8 cellular contexts compared by ENCODE assay signal in the genomic region with DNA sequence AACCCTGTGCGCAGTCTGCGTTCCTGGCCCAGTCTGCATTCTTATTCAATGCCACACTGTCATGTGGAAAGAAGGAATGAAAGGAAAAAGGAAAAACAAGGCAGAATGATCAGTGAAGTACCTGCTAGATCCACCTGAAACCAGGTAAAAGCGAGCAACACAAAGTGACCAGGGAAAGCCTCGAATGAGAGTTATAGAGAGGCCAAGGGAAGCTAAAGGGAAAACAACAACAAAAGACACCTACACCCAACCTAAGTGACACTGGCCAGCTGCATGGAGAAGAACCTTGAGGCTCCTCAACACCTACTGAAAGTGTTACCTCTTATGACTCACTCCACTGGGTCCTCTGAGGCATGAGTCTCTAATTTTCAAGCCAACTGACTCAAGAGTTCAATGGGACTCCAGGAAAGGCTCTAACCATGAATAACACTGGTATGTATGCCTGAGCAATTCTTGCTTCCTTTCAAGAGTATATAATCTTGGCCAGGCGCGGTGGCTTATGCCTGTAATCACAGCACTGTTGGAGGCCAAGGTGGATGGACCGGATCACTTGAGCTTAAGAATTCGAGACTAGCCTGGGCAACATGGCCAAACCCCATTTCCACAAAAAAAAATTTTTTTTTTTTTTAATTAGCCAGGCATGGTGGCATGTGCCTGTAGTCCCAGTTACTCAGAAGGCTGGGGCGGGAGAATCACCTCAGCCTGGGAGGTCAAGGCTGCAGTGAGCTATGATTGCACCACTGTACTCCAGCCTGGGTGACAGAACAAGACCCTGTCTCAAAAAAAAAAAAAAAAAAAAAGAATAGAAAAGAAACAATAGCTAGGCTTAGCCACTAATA. TPM values are rescaled to one million over a fixed set of nuclear protein-coding genes. Genes with fewer than 3 reads are reported as not detected.
A peak's percentile ranks its signal among the peaks of the same experiment; 100 is the strongest.
DNase-seq lines count a peak whose midpoint lies in the region; ATAC-seq lines count a peak whose summit lies in the region.

No MANE protein-coding gene starts in this region.

- H3K4me3 Mint-ChIP-seq in activated CD8-positive, alpha-beta memory T cell treated with anti-CD3 and anti-CD28 coated beads, Interleukin-2, amount 10 ng/mL, durations not matched to agents 7 days and 5 days: no peak overlapping the region

- peaks cover 47% of the 10 kb centered on the region for H3K4me1 Mint-ChIP-seq in activated CD8-positive, alpha-beta memory T cell treated with anti-CD3 and anti-CD28 coated beads, Interleukin-2, amount 10 ng/mL, durations not matched to agents 7 days and 5 days

- peak; percentile 67 for ATAC-seq in activated CD8-positive, alpha-beta memory T cell treated with anti-CD3 and anti-CD28 coated beads, Interleukin-2, amount 10 ng/mL, durations not matched to agents 7 days and 5 days
- peak; percentile 53 for ATAC-seq in HG03097 (IDR thresholded peaks at IDR 0.05; ENCODE audit: low FRiP score, unreplicated experiment)

- H3K27me3 Mint-ChIP-seq in activated CD8-positive, alpha-beta memory T cell treated with anti-CD3 and anti-CD28 coated beads, Interleukin-2, amount 10 ng/mL, durations not matched to agents 7 days and 5 days: no peaks in the 10 kb centered on the region

- H3K27ac Mint-ChIP-seq in activated CD8-positive, alpha-beta memory T cell treated with anti-CD3 and anti-CD28 coated beads, Interleukin-2, amount 10 ng/mL, durations not matched to agents 7 days and 5 days: peak overlapping the region; percentile 19

- peaks cover 28% of the 10 kb centered on the region for H3K36me3 Mint-ChIP-seq in activated CD8-positive, alpha-beta memory T cell treated with anti-CD3 and anti-CD28 coated beads, Interleukin-2, amount 10 ng/mL, durations not matched to agents 7 days and 5 days

- H3K9me3 Mint-ChIP-seq in activated CD8-positive, alpha-beta memory T cell treated with anti-CD3 and anti-CD28 coated beads, Interleukin-2, amount 10 ng/mL, durations not matched to agents 7 days and 5 days (ENCODE audit: low read depth): no peaks in the 10 kb centered on the region

- CTCF ChIA-PET in activated CD8-positive, alpha-beta memory T cell treated with anti-CD3 and anti-CD28 coated beads, Interleukin-2, amount 10 ng/mL, durations not matched to agents 7 days and 5 days (lab: Charles Lee): interaction anchor here (0.9 to 1.9 kb wide), 4 partner anchors 10 to 322 kb away, joined by 3 to 5 read pairs (median 4); no protein-coding TSS in a partner anchor

- peak; percentile 42 for DNase-seq in activated CD8-positive, alpha-beta memory T cell treated with anti-CD3 and anti-CD28 coated beads, Interleukin-2, amount 10 ng/mL, durations not matched to agents 7 days and 5 days
- DNase-seq in activated CD8-positive, alpha-beta memory T cell treated with anti-CD3 and anti-CD28 coated beads, Interleukin-2, amount 50 U/mL, for 48 hours: no peak
- DNase-seq in astrocyte of the hippocampus (ENCODE audit: low read depth, low spot score) (peak; percentile 50), SW 1271 (lab: John Stamatoyannopoulos, UW) (no peak), cerebellar nuclear complex (lab: John Stamatoyannopoulos, UW) (no peak), middle frontal gyrus (ENCODE audit: extremely low spot score, low spot score) (no peak)
- peak; percentile 40 for DNase-seq in stimulated activated CD8-positive, alpha-beta memory T cell treated with anti-CD3 and anti-CD28 coated beads, Interleukin-4, amount 100 ng/mL, for 48 hours

RNA-seq across cellular contexts. Expression of a gene that starts 29.0 kb away (rescaled TPM):
- total RNA-seq in activated CD8-positive, alpha-beta memory T cell treated with anti-CD3 and anti-CD28 coated beads, Interleukin-2, amount 10 ng/mL, durations not matched to agents 7 days and 5 days: 10 to 100 TPM; 23.3 to 26.6 TPM

Comparison
In these comparisons a context has a peak if more than half of its experiments do, and no peak if none do; other contexts are left out.
1. DNase-seq: peak in activated CD8-positive, alpha-beta memory T cell treated with anti-CD3 and anti-CD28 coated beads, Interleukin-2, amount 10 ng/mL, durations not matched to agents 7 days and 5 days (single experiment), astrocyte of the hippocampus (single experiment) and stimulated activated CD8-positive, alpha-beta memory T cell treated with anti-CD3 and anti-CD28 coated beads, Interleukin-4, amount 100 ng/mL, for 48 hours (single experiment); none in activated CD8-positive, alpha-beta memory T cell treated with anti-CD3 and anti-CD28 coated beads, Interleukin-2, amount 50 U/mL, for 48 hours (single experiment), SW 1271 (0 of 2), cerebellar nuclear complex (0 of 2) and middle frontal gyrus (single experiment).